Comparison of ENCODE assay signal across 27 cellular contexts in the genomic region with DNA sequence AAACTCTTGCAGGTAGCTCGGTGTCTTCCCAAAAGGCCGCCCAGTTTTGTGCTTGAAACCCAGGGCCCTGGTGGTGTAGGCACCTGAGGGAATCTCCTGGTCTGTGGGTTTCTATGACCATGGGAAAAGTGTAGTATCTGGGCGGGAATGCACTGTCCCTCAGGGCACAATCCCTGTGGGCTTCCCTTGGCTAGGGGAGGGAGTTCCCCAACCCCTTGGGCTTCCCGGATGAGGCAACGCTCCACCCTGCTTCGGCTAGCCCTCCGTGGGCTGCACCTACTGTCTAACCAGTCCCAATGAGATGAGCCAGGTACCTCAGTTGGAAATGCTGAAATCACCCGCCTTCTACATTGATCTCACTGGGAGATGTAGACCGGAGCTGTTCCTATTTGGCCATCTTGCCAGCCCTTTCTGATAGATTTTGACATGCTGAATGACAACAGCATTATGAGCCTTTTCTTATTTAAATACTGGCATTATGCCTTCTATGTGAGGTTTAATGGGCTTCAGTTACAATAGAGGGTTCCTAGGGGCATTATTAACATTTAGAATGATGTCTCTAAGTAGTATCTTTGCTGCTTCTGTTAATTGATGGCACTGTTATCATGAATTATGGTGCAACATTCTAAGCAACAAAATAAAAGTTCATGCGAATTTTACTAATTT.
DNase-seq lines count a peak whose midpoint lies in the region; ATAC-seq and TF ChIP-seq lines count a peak whose summit lies in the region.
"Had no signal": no experiment of that assay in that cellular context is flagged by ENCODE, and none has a peak within 500 bp of the region (broad histone marks: within the 10 kb centered on the region; RNA-seq: fewer than 3 reads in every experiment).

No MANE protein-coding gene starts in this region.

- H3K23ac ChIP-seq in H9 (ENCODE audit: insufficient read length, low read depth, low read length): no peak overlapping the region

- H2AFZ ChIP-seq in H9 (ENCODE audit: low read length) (no peak overlapping the region), osteoblast (ENCODE audit: low read length) (no peak overlapping the region)

- no peak overlapping the region for H3K4me3 ChIP-seq in osteoblast (ENCODE audit: insufficient read depth, low read length)
- H3K4me3 ChIP-seq: BLaER1 had no signal

- no peak overlapping the region for H4K8ac ChIP-seq in H9 (replicated peaks; ENCODE audit: insufficient read length, low read depth, low read length)

- no peak overlapping the region for H3K4ac ChIP-seq in H9 (ENCODE audit: low read depth, low read length)

- no peak overlapping the region for H2BK20ac ChIP-seq in H9 (ENCODE audit: low read depth, low read length, poor library complexity, severe bottlenecking)

- H3K4me3 Mint-ChIP-seq in H9: no peak overlapping the region
- H3K4me3 Mint-ChIP-seq in endothelial cell (ENCODE audit: unreplicated experiment): no peak overlapping the region
- H3K4me3 Mint-ChIP-seq: CD4-positive, alpha-beta memory T cell; HFFc6; IgD-negative memory B cell; T-helper 1 cell treated with Interleukin-12 subunit alpha and Interleukin-12 subunit beta and Interleukin-4 antibody, amounts not matched to agents 30 μg/mL and 1 μg/mL, for 36 hours had no signal

- H3K27ac ChIP-seq in H9 (ENCODE audit: insufficient read length, low read depth, low read length) (no peak overlapping the region), osteoblast (ENCODE audit: low read depth, low read length) (no peak overlapping the region)
- H3K27ac ChIP-seq: BLaER1, HL-60 had no signal

- no peak overlapping the region for H3K56ac ChIP-seq in H9 (ENCODE audit: insufficient read length, low read depth, low read length)

- no peak overlapping the region for H2BK15ac ChIP-seq in H9 (ENCODE audit: low read depth, low read length)

- H4K5ac ChIP-seq in H9 (ENCODE audit: insufficient read length, low read depth, low read length): no peak overlapping the region

- H3K4me2 ChIP-seq in H9 (ENCODE audit: insufficient read depth, insufficient read length, low read length): no peak overlapping the region
- no peak overlapping the region for H3K4me2 ChIP-seq in osteoblast (ENCODE audit: insufficient read depth, low read length)
- H3K4me2 ChIP-seq: BLaER1 had no signal

- no peak overlapping the region for H3K9ac ChIP-seq in H9 (ENCODE audit: extremely low read depth, insufficient read length, low read length)
- H3K9ac ChIP-seq: BLaER1 had no signal

- H2BK5ac ChIP-seq in H9 (ENCODE audit: insufficient read length, low read length): no peak overlapping the region

- H3K27me3 Mint-ChIP-seq in H9 (ENCODE audit: low read depth) (peaks cover 2% of the 10 kb centered on the region), endothelial cell (ENCODE audit: unreplicated experiment) (no peaks in the 10 kb centered on the region)
- H3K27me3 Mint-ChIP-seq: CD4-positive, alpha-beta memory T cell; IgD-negative memory B cell had no signal

- peaks cover 20 to 41% (median 21%) of the 10 kb centered on the region in 3 experiments for H3K36me3 Mint-ChIP-seq in H9 (ENCODE audit: insufficient read depth in 1 of 3, low read depth in 3 of 3)
- H3K36me3 Mint-ChIP-seq in endothelial cell (ENCODE audit: low read depth, unreplicated experiment): no peaks in the 10 kb centered on the region
- H3K36me3 Mint-ChIP-seq: CD4-positive, alpha-beta memory T cell; IgD-negative memory B cell had no signal

- WGBS in H9 (ENCODE audit: extremely low coverage, insufficient read length, low lambda C conversion rate): no CpG with 5 or more reads among the region's 10 CpGs

- H4K91ac ChIP-seq in H9 (ENCODE audit: insufficient read length, low read depth, low read length): no peak overlapping the region

- no peaks in the 10 kb centered on the region for H3K23me2 ChIP-seq in H9 (ENCODE audit: insufficient read length, low read depth, low read length, poor library complexity, severe bottlenecking)

- no peaks in the 10 kb centered on the region for H3K79me2 ChIP-seq in H9 (ENCODE audit: insufficient read depth, low read length)
- H3K79me2 ChIP-seq in osteoblast (ENCODE audit: insufficient read depth, low read length): no peaks in the 10 kb centered on the region

- no peaks in the 10 kb centered on the region for H3K9me3 ChIP-seq in H9 (ENCODE audit: control insufficient read depth, low read depth, low read length)
- H3K9me3 ChIP-seq in osteoblast (ENCODE audit: low read depth, low read length): no peaks in the 10 kb centered on the region
- H3K9me3 ChIP-seq: BLaER1, Caco-2 had no signal

- H3K4me1 ChIP-seq in H9 (ENCODE audit: insufficient read depth, low read length) (no peaks in the 10 kb centered on the region; the same call in 1 of the 2 replicates), osteoblast (ENCODE audit: insufficient read depth, low read length) (no peaks in the 10 kb centered on the region)
- H3K4me1 ChIP-seq: BLaER1 had no signal

- no peak overlapping the region for H3K14ac ChIP-seq in H9 (ENCODE audit: insufficient read depth, low read length)

- H3T11ph ChIP-seq in H9 (ENCODE audit: low read length): no peak overlapping the region

- H4K20me1 ChIP-seq in H9 (ENCODE audit: control insufficient read depth, insufficient read depth, insufficient read length): no peaks in the 10 kb centered on the region
- H4K20me1 ChIP-seq in osteoblast (ENCODE audit: insufficient read depth, low read length): no peaks in the 10 kb centered on the region
- H4K20me1 ChIP-seq: BLaER1 had no signal

- no peak for ATAC-seq in GM18873 (IDR thresholded peaks at IDR 0.05; ENCODE audit: low FRiP score, unreplicated experiment)

- no peak overlapping the region for H2AK5ac ChIP-seq in H9 (ENCODE audit: insufficient read length, low read length)

- H3K9me3 Mint-ChIP-seq in H9: peaks cover 25 to 36% of the 10 kb centered on the region in 2 experiments
- no peaks in the 10 kb centered on the region for H3K9me3 Mint-ChIP-seq in endothelial cell (ENCODE audit: unreplicated experiment)
- H3K9me3 Mint-ChIP-seq: IgD-negative memory B cell had no signal

- no peak overlapping the region for H3K18ac ChIP-seq in H9 (ENCODE audit: insufficient read length, low read depth, low read length)

- H3K79me1 ChIP-seq in H9 (ENCODE audit: insufficient read depth, low read depth, low read length, poor library complexity, severe bottlenecking): no peaks in the 10 kb centered on the region

- no peak overlapping the region for H2BK120ac ChIP-seq in H9 (ENCODE audit: low read depth, low read length, poor library complexity, severe bottlenecking)

- no peak overlapping the region for H2BK12ac ChIP-seq in H9 (ENCODE audit: insufficient read length, low read depth, low read length)

- H3K36me3 ChIP-seq in osteoblast (ENCODE audit: insufficient read depth, low read length): no peaks in the 10 kb centered on the region
- H3K36me3 ChIP-seq: BLaER1 had no signal

- DNase-seq in H9 (peak; percentile 51), NCI-H146 (lab: John Stamatoyannopoulos, UW) (peak; percentile 83), dedifferentiated amniotic fluid mesenchymal stem cell (ENCODE audit: extremely low spot score) (peak; percentile 11), osteoblast (ENCODE audit: insufficient read length, low spot score, missing footprints) (peak; percentile 22), NCI-H226 (no peak), NCI-H2081 (lab: John Stamatoyannopoulos, UW) (no peak), endothelial cell (ENCODE audit: low spot score) (no peak)
- DNase-seq: ACHN; Caco-2; CD4-positive, alpha-beta memory T cell; DND-41; GDM1; H7; HFFc6; NCI-H1105; NCI-H187; NCI-H2107; NCI-H2227 treated with DMSO at 0.1 percent for 48 hours; NCI-H510A treated with DMSO at 0.1 percent for 48 hours; NCI-H774; OCI-M1; Right ventricle myocardium superior had no signal

- H3K4me1 Mint-ChIP-seq in H9 (peaks cover 31 to 32% of the 10 kb centered on the region in 2 experiments), endothelial cell (ENCODE audit: unreplicated experiment) (no peaks in the 10 kb centered on the region)
- H3K4me1 Mint-ChIP-seq: CD4-positive, alpha-beta memory T cell; IgD-negative memory B cell had no signal

- H3K27me3 ChIP-seq in H9 (ENCODE audit: insufficient read depth, low read length) (no peaks in the 10 kb centered on the region), osteoblast (ENCODE audit: insufficient read depth, low read length) (no peaks in the 10 kb centered on the region)
- H3K27me3 ChIP-seq: BLaER1 had no signal

- peak overlapping the region in 2 of 3 experiments; percentile 29 to 63; a peak in 1 of 7 replicates for H3K27ac Mint-ChIP-seq in H9
- H3K27ac Mint-ChIP-seq in endothelial cell (ENCODE audit: unreplicated experiment): no peak overlapping the region
- H3K27ac Mint-ChIP-seq: CD4-positive, alpha-beta memory T cell; HFFc6; IgD-negative memory B cell; T-helper 1 cell treated with Interleukin-12 subunit alpha and Interleukin-12 subunit beta and Interleukin-4 antibody, amounts not matched to agents 30 μg/mL and 1 μg/mL, for 36 hours had no signal

- TF ChIP-seq CTCF in H9 (conservative IDR thresholded peaks at IDR 0.05) (no peak), osteoblast (IDR thresholded peaks at IDR 0.05; ENCODE audit: extremely low read depth, low read depth, low read length) (no peak), endothelial cell (IDR thresholded peaks at IDR 0.05; ENCODE audit: unreplicated experiment) (no peak)

Comparison
In these comparisons a context has a peak if more than half of its experiments do, and no peak if none do; other contexts are left out.
1. DNase-seq: peak in H9 (single experiment), NCI-H146 (single experiment), dedifferentiated amniotic fluid mesenchymal stem cell (single experiment) and osteoblast (single experiment); none in NCI-H226 (single experiment), NCI-H2081 (0 of 2) and endothelial cell (single experiment).